Comparison of ENCODE assay signal across 24 cellular contexts in the genomic region with DNA sequence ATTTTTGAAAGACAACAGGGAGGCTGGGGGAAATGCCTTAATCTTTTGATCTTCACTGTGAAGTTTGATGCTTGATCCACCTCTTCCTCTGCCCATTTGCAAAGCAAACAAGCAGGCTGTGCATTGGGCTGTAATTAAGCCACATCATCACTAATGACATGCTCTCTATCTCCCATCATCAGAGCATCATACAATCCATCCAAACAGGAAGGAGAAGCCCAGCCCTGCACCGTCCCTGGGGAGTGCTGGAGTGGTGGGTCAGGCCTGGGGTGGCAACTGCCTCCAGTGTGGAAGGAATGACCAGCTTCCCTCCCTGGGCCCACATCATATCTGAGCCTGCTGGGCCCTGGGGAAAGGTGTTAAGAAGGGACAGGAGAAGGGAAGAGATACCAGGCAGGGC. TPM values are rescaled to one million over a fixed set of nuclear protein-coding genes. Genes with fewer than 3 reads are reported as not detected.
DNase-seq lines count a peak whose midpoint lies in the region; ATAC-seq and TF ChIP-seq lines count a peak whose summit lies in the region.
"Had no signal": no experiment of that assay in that cellular context is flagged by ENCODE, and none has a peak within 500 bp of the region (broad histone marks: within the 10 kb centered on the region; RNA-seq: fewer than 3 reads in every experiment).

No MANE protein-coding gene starts in this region.

- no peaks in the 10 kb centered on the region for H4K20me1 ChIP-seq in mammary epithelial cell (ENCODE audit: insufficient read depth, low read length)
- no peaks in the 10 kb centered on the region for H4K20me1 ChIP-seq in MM.1S (ENCODE audit: insufficient read depth, low read length)

- H3K4me2 ChIP-seq in mammary epithelial cell (ENCODE audit: insufficient read depth, low read depth, low read length), result peak overlapping the region; percentile 75
- H3K4me2 ChIP-seq in MM.1S (ENCODE audit: low read depth, low read length), result no peak overlapping the region

- H3K36me3 ChIP-seq in breast epithelium (no peaks in the 10 kb centered on the region), mammary epithelial cell (ENCODE audit: insufficient read depth, low read length) (no peaks in the 10 kb centered on the region), MM.1S (replicated peaks; ENCODE audit: insufficient read depth, low read length) (no peaks in the 10 kb centered on the region)
- H3K36me3 ChIP-seq: left lung, SJSA1, tibial artery had no signal

- H3F3A ChIP-seq in MM.1S (ENCODE audit: insufficient read depth, low read length), result no peaks in the 10 kb centered on the region

- H3K4me3 ChIP-seq in breast epithelium (no peak overlapping the region), mammary epithelial cell (replicated peaks in 1 of 3; ENCODE audit: insufficient read depth in 1 of 3, low read depth in 2 of 3, low read length in 3 of 3) (no peak overlapping the region), MM.1S (ENCODE audit: low read length) (no peak overlapping the region)
- H3K4me3 ChIP-seq: left lung, SJSA1, tibial artery had no signal

- DNase-seq in breast epithelium (ENCODE audit: low spot score in 2 of 2), result no peak
- no peak for DNase-seq in MCF 10A (ENCODE audit: unreplicated experiment)
- DNase-seq in mammary epithelial cell, result no peak
- peak; percentile 6 for DNase-seq in kidney tubule cell (ENCODE audit: low spot score)
- DNase-seq in MM.1S, result no peak
- DNase-seq in germinal center (ENCODE audit: low spot score), result no peak
- no peak for DNase-seq in stimulated activated CD4-positive, alpha-beta T cell treated with anti-CD3 and anti-CD28 coated beads, Interleukin-2, amount 100 ng/mL, for 24 hours
- DNase-seq: activated CD4-positive, alpha-beta T cell treated with anti-CD3 and anti-CD28 coated beads for 36 hours; activated CD8-positive, alpha-beta memory T cell treated with anti-CD3 and anti-CD28 coated beads, Interleukin-2, amount 10 ng/mL, durations not matched to agents 7 days and 5 days; activated gamma-delta T cell; amygdala; foreskin melanocyte; KBM-7; left lung; NCI-H146; NCI-H446 treated with DMSO at 0.1 percent for 48 hours; small intestine; T-helper 9 cell had no signal

- H3K4me3 Mint-ChIP-seq in MCF 10A (ENCODE audit: unreplicated experiment), result no peak overlapping the region
- H3K4me3 Mint-ChIP-seq: activated CD4-positive, alpha-beta T cell treated with anti-CD3 and anti-CD28 coated beads for 36 hours; activated CD8-positive, alpha-beta memory T cell treated with anti-CD3 and anti-CD28 coated beads, Interleukin-2, amount 10 ng/mL, durations not matched to agents 7 days and 5 days; stimulated activated memory B cell treated with anti-CD40 and anti-IgM and Interleukin-4, amounts not matched to agents 10 μg/mL and 1 μg/mL and 100 μg/mL, for 72 hours had no signal

- no peaks in the 10 kb centered on the region for H3K79me2 ChIP-seq in mammary epithelial cell (ENCODE audit: insufficient read depth, low read length)
- no peaks in the 10 kb centered on the region for H3K79me2 ChIP-seq in MM.1S (ENCODE audit: low read length)

- CTCF ChIA-PET in MCF 10A (lab: Yijun Ruan, JAX) (interaction anchor here (0.8 to 14.9 kb wide), 12 partner anchors 9 to 436 kb away, joined by 3 to 366 read pairs (median 4); a partner anchor contains a TSS), mammary epithelial cell (lab: Charles Lee; ENCODE audit: low non-redundant PET) (interaction anchor here (0.6 to 0.9 kb wide), 2 partner anchors 208 to 424 kb away, joined by 3 to 6 read pairs; no protein-coding TSS in a partner anchor)

- no peaks in the 10 kb centered on the region for H3K9me3 Mint-ChIP-seq in MCF 10A (ENCODE audit: unreplicated experiment)
- H3K9me3 Mint-ChIP-seq: stimulated activated memory B cell treated with anti-CD40 and anti-IgM and Interleukin-4, amounts not matched to agents 10 μg/mL and 1 μg/mL and 100 μg/mL, for 72 hours had no signal

- BruUV-seq in MCF 10A (replicated peaks; lab: Mats Ljungman, UMichigan) (no TSS peak), mammary epithelial cell (replicated peaks; lab: Mats Ljungman, UMichigan) (no TSS peak)

- POLR2A ChIA-PET in MCF 10A (lab: Yijun Ruan, JAX), result interaction anchor here (0.5 to 7.5 kb wide), 14 partner anchors 10 to 433 kb away, joined by 3 to 315 read pairs (median 6); a partner anchor contains a TSS

- dilution Hi-C loops in mammary epithelial cell (cut with HindIII; ENCODE audit: low sequenced_read_pairs), result no loop called here

- H3K9me3 ChIP-seq in breast epithelium, result no peaks in the 10 kb centered on the region
- H3K9me3 ChIP-seq in mammary epithelial cell (replicated peaks; ENCODE audit: insufficient read depth, low read length), result no peaks in the 10 kb centered on the region
- H3K9me3 ChIP-seq in MM.1S (replicated peaks; ENCODE audit: insufficient read depth, low read length), result no peaks in the 10 kb centered on the region
- H3K9me3 ChIP-seq: left lung, SJSA1, tibial artery had no signal

- no peak for ATAC-seq in HG02588 (IDR thresholded peaks at IDR 0.05; ENCODE audit: unreplicated experiment)
- ATAC-seq: activated CD4-positive, alpha-beta T cell treated with anti-CD3 and anti-CD28 coated beads for 36 hours; activated CD8-positive, alpha-beta memory T cell treated with anti-CD3 and anti-CD28 coated beads, Interleukin-2, amount 10 ng/mL, durations not matched to agents 7 days and 5 days; left lung; stimulated activated memory B cell treated with anti-CD40 and anti-IgM and Interleukin-4, amounts not matched to agents 10 μg/mL and 1 μg/mL and 100 μg/mL, for 72 hours had no signal

- 0% methylated on average over 1 of the region's 1 CpG for WGBS in mammary epithelial cell (ENCODE audit: low coverage, missing lambda C conversion rate)

- intact Hi-C loops in breast epithelium (cut with DNase I; ENCODE audit: low total_unique reads) (loop anchor here (5.0 kb wide), 1 partner anchor 297 kb away; no protein-coding TSS in a partner anchor), MCF 10A (cut with micrococcal nuclease) (loop anchor here (5.0 kb wide), 1 partner anchor 423 kb away; no protein-coding TSS in a partner anchor), mammary epithelial cell (cut with micrococcal nuclease) (loop anchor here (1.0 to 5.0 kb wide), 6 partner anchors 38 to 423 kb away; no protein-coding TSS in a partner anchor)

- in situ Hi-C loops in mammary epithelial cell (cut with MboI; ENCODE audit: low sequenced_read_pairs in 2 of 2), result loop anchor here (5.0 to 25.0 kb wide), 6 partner anchors 53 to 438 kb away; a partner anchor contains a TSS

- H3K36me3 Mint-ChIP-seq in MCF 10A (ENCODE audit: insufficient read depth, unreplicated experiment), result no peaks in the 10 kb centered on the region
- H3K36me3 Mint-ChIP-seq: activated CD8-positive, alpha-beta memory T cell treated with anti-CD3 and anti-CD28 coated beads, Interleukin-2, amount 10 ng/mL, durations not matched to agents 7 days and 5 days; stimulated activated memory B cell treated with anti-CD40 and anti-IgM and Interleukin-4, amounts not matched to agents 10 μg/mL and 1 μg/mL and 100 μg/mL, for 72 hours had no signal

- no peak for TF ChIP-seq CTCF in breast epithelium (IDR thresholded peaks at IDR 0.05)
- TF ChIP-seq CTCF in MCF 10A (IDR thresholded peaks at IDR 0.05; ENCODE audit: unreplicated experiment), result no peak
- no peak for TF ChIP-seq CTCF in mammary epithelial cell (conservative IDR thresholded peaks at IDR 0.05 in 1 of 2, IDR thresholded peaks at IDR 0.05 in 1 of 2; ENCODE audit: extremely low read depth in 1 of 2, insufficient read depth in 1 of 2, low read depth in 1 of 2, low read length in 2 of 2)
- no peak for TF ChIP-seq CTCF in MM.1S (IDR thresholded peaks at IDR 0.05; ENCODE audit: low read length)

- no peaks in the 10 kb centered on the region for H3K27me3 Mint-ChIP-seq in MCF 10A (ENCODE audit: insufficient read depth, unreplicated experiment)
- H3K27me3 Mint-ChIP-seq: activated CD4-positive, alpha-beta T cell treated with anti-CD3 and anti-CD28 coated beads for 36 hours had no signal

- H3K27me3 ChIP-seq in breast epithelium (no peaks in the 10 kb centered on the region), mammary epithelial cell (ENCODE audit: insufficient read depth, low read length) (no peaks in the 10 kb centered on the region), MM.1S (replicated peaks; ENCODE audit: insufficient read depth, low read length) (peaks cover 75% of the 10 kb centered on the region)

- H2AFZ ChIP-seq in mammary epithelial cell (ENCODE audit: low read depth, low read length) (no peak overlapping the region), MM.1S (ENCODE audit: low read length) (no peak overlapping the region)

- peaks cover 26% of the 10 kb centered on the region for H3K4me1 Mint-ChIP-seq in MCF 10A (ENCODE audit: insufficient read depth, unreplicated experiment)
- H3K4me1 Mint-ChIP-seq: stimulated activated memory B cell treated with anti-CD40 and anti-IgM and Interleukin-4, amounts not matched to agents 10 μg/mL and 1 μg/mL and 100 μg/mL, for 72 hours had no signal

- H3K9me2 ChIP-seq in MM.1S (replicated peaks; ENCODE audit: insufficient read depth, low read length), result no peaks in the 10 kb centered on the region

- TF ChIP-seq POLR2A in breast epithelium (IDR thresholded peaks at IDR 0.05), result no peak

- H3K4me1 ChIP-seq in breast epithelium (no peaks in the 10 kb centered on the region), mammary epithelial cell (ENCODE audit: insufficient read depth, low read length) (peaks cover 53% of the 10 kb centered on the region), MM.1S (ENCODE audit: low read length) (no peaks in the 10 kb centered on the region)
- H3K4me1 ChIP-seq: left lung, SJSA1, tibial artery had no signal

- no peak overlapping the region for H3K27ac Mint-ChIP-seq in MCF 10A (ENCODE audit: low read depth, unreplicated experiment)
- H3K27ac Mint-ChIP-seq: activated CD4-positive, alpha-beta T cell treated with anti-CD3 and anti-CD28 coated beads for 36 hours; activated CD8-positive, alpha-beta memory T cell treated with anti-CD3 and anti-CD28 coated beads, Interleukin-2, amount 10 ng/mL, durations not matched to agents 7 days and 5 days; stimulated activated memory B cell treated with anti-CD40 and anti-IgM and Interleukin-4, amounts not matched to agents 10 μg/mL and 1 μg/mL and 100 μg/mL, for 72 hours had no signal

- H3K27ac ChIP-seq in breast epithelium, result peak overlapping the region; percentile 74 to 78
- H3K27ac ChIP-seq in mammary epithelial cell (ENCODE audit: insufficient read depth, low read depth, low read length), result peak overlapping the region; percentile 68
- H3K27ac ChIP-seq in MM.1S (ENCODE audit: low read length), result no peak overlapping the region
- H3K27ac ChIP-seq: left lung, SJSA1, tibial artery had no signal

- H3K9ac ChIP-seq in mammary epithelial cell (ENCODE audit: insufficient read depth, low read length), result peak overlapping the region; percentile 49
- no peak overlapping the region for H3K9ac ChIP-seq in MM.1S (ENCODE audit: low read length)

RNA-seq across cellular contexts. Expression of a gene that starts 6.9 kb away (rescaled TPM):
- not detected for total RNA-seq in breast epithelium
- not detected in 2 replicates for total RNA-seq in MCF 10A (2022)
- total RNA-seq in mammary epithelial cell, result not detected
- 0.05 TPM for polyA plus RNA-seq in mammary epithelial cell
- polyA minus RNA-seq in mammary epithelial cell, result not detected
- total RNA-seq: A172; activated CD4-positive, alpha-beta T cell treated with anti-CD3 and anti-CD28 coated beads for 36 hours; activated CD8-positive, alpha-beta memory T cell treated with anti-CD3 and anti-CD28 coated beads, Interleukin-2, amount 10 ng/mL, durations not matched to agents 7 days and 5 days; cerebellum; left lung; SJSA1 had no signal

RNA-seq across cellular contexts. Expression of a gene that starts 20.8 kb away (rescaled TPM):
- total RNA-seq in breast epithelium (not detected), MCF 10A (2022) (not detected in 2 replicates), mammary epithelial cell (not detected)
- polyA plus RNA-seq in mammary epithelial cell, result not detected
- not detected for polyA minus RNA-seq in mammary epithelial cell
- total RNA-seq: A172, cerebellum, left lung, SJSA1 had no signal

RNA-seq across cellular contexts. Expression of a gene that starts 27.6 kb away (rescaled TPM):
- total RNA-seq in breast epithelium (under 1 TPM in 1 of 3 donors, not detected in 2; 0.16 TPM), MCF 10A (2022) (not detected in 2 replicates), mammary epithelial cell (not detected)
- polyA plus RNA-seq in mammary epithelial cell, result not detected
- polyA minus RNA-seq in mammary epithelial cell, result not detected
- total RNA-seq: A172; activated CD4-positive, alpha-beta T cell treated with anti-CD3 and anti-CD28 coated beads for 36 hours; activated CD8-positive, alpha-beta memory T cell treated with anti-CD3 and anti-CD28 coated beads, Interleukin-2, amount 10 ng/mL, durations not matched to agents 7 days and 5 days; left lung; SJSA1 had no signal
- polyA plus RNA-seq: small intestine had no signal

RNA-seq across cellular contexts. Expression of a gene that starts 37.9 kb away (rescaled TPM):
- total RNA-seq in breast epithelium (not detected), MCF 10A (2022) (not detected in 2 replicates), mammary epithelial cell (not detected)
- polyA plus RNA-seq in mammary epithelial cell, result not detected
- polyA minus RNA-seq in mammary epithelial cell, result not detected
- total RNA-seq: A172; activated CD8-positive, alpha-beta memory T cell treated with anti-CD3 and anti-CD28 coated beads, Interleukin-2, amount 10 ng/mL, durations not matched to agents 7 days and 5 days; cerebellum; left lung; SJSA1 had no signal
